In genomic region chr16:19067349-19068236, GRCh38 we compare ENCODE assay signal across 8 cellular contexts.
DNase-seq lines count a peak whose midpoint lies in the region; ATAC-seq and TF ChIP-seq lines count a peak whose summit lies in the region.

COQ7 (plus strand) TSS chr16:19067614; CDS start chr16:19067665, 51 bp downstream.

- DNase-seq in AG09309 (ENCODE audit: low read depth) (peak; percentile 100), NCI-H446 treated with DMSO at 0.1 percent for 48 hours (lab: John Stamatoyannopoulos, UW) (peak; percentile 99), cerebellar cortex (ENCODE audit: low spot score) (peak; percentile 99), iris pigment epithelial cell (ENCODE audit: low read depth) (peak; percentile 100)
- peak; percentile 97 for DNase-seq in stimulated activated CD4-positive, alpha-beta T cell treated with anti-CD3 and anti-CD28 coated beads, Interleukin-12 subunit alpha, Interleukin-12 subunit beta, amount 100 ng/mL, for 24 hours (ENCODE audit: low read depth in 2 of 2)

- ATAC-seq in GM19035 (IDR thresholded peaks at IDR 0.05; ENCODE audit: unreplicated experiment), result peak; percentile 89
- ATAC-seq in HG03354 (IDR thresholded peaks at IDR 0.05; ENCODE audit: poor library complexity, severe bottlenecking, unreplicated experiment), result peak; percentile 90
- ATAC-seq in activated CD4-positive, CD25-positive, alpha-beta regulatory T cell treated with anti-CD3 and anti-CD28 coated beads, Interleukin-2, amount 50 U/mL, for 24 hours, result peak; percentile 92 to 94

- H3K4me3 ChIP-seq in AG09309 (ENCODE audit: control insufficient read depth, low read depth, low read length), result peak within 1 kb of the TSS; percentile 83

- no peak for TF ChIP-seq CTCF in AG09309 (IDR thresholded peaks at IDR 0.05; ENCODE audit: control insufficient read depth, insufficient read depth, low read depth, low read length, missing control alignments)

Comparison
In these comparisons a context has a peak if more than half of its experiments do, and no peak if none do; other contexts are left out.
1. Peak in every context shown above with its lines: DNase-seq, ATAC-seq and H3K4me3 ChIP-seq.